ENCODE assay signal across 16 cellular contexts in genomic region chr3:60839242-60839641, GRCh38.
DNase-seq lines count a peak whose midpoint lies in the region; FAIRE-seq and TF ChIP-seq lines count a peak whose summit lies in the region.
"Had no signal": no experiment of that assay in that cellular context is flagged by ENCODE, and none has a peak within 500 bp of the region (broad histone marks: within the 10 kb centered on the region; RNA-seq: fewer than 3 reads in every experiment).

No MANE protein-coding gene starts in this region.

- H3K27ac ChIP-seq in WERI-Rb-1 = no peak overlapping the region
- no peak overlapping the region for H3K27ac ChIP-seq in small intestine (ENCODE audit: low read depth in 1 of 2, low read length in 1 of 2)
- H3K27ac ChIP-seq in uterus = no peak overlapping the region
- H3K27ac ChIP-seq: A549, heart left ventricle, RWPE1, thoracic aorta had no signal

- TF ChIP-seq POLR2A in uterus (IDR thresholded peaks at IDR 0.05) = no peak

- H3K27me3 ChIP-seq in WERI-Rb-1 (ENCODE audit: insufficient read depth, low read depth, severe bottlenecking) = no peaks in the 10 kb centered on the region
- no peaks in the 10 kb centered on the region for H3K27me3 ChIP-seq in small intestine (ENCODE audit: control insufficient read depth in 2 of 2, insufficient read depth in 2 of 2, low read length in 2 of 2)
- H3K27me3 ChIP-seq in uterus = no peaks in the 10 kb centered on the region
- H3K27me3 ChIP-seq: heart left ventricle had no signal

- H3K9me3 ChIP-seq in WERI-Rb-1 (ENCODE audit: severe bottlenecking) (no peaks in the 10 kb centered on the region), small intestine (ENCODE audit: control insufficient read depth, low read depth) (no peaks in the 10 kb centered on the region), uterus (no peaks in the 10 kb centered on the region)
- H3K9me3 ChIP-seq: A549, thoracic aorta had no signal

- whole genome bisulfite sequencing in small intestine, 3 donors = 80 to 82% (median 80%) methylated on average over 4 of the region's 4 CpGs

- DNase-seq in NCI-H345 (lab: John Stamatoyannopoulos, UW) (peak; percentile 6), NCI-H345 treated with DMSO at 0.1 percent for 48 hours (lab: John Stamatoyannopoulos, UW; ENCODE audit: unreplicated experiment) (no peak), WERI-Rb-1 (peak; percentile 11), inferior parietal cortex (ENCODE audit: extremely low spot score) (peak; percentile 45), small intestine (peak; percentile 2), uterus (no peak), NCI-H2029 treated with DMSO at 0.1 percent for 48 hours (lab: John Stamatoyannopoulos, UW) (no peak)
- DNase-seq in stimulated activated CD4-positive, alpha-beta T cell treated with anti-CD3 and anti-CD28 coated beads, Interleukin-4, amount 100 ng/mL, for 1 hour = no peak
- DNase-seq: activated CD4-positive, CD25-positive, alpha-beta regulatory T cell; activated T-cell treated with anti-CD3 and anti-CD28 coated beads, Interleukin-2, amount 50 U/mL, for 24 hours; effector memory CD8-positive, alpha-beta T cell; heart left ventricle had no signal

- H3K4me3 ChIP-seq in WERI-Rb-1 (ENCODE audit: low read depth, low read length) (no peak overlapping the region), small intestine (ENCODE audit: low read depth in 1 of 2, low read length in 2 of 2) (no peak overlapping the region), uterus (no peak overlapping the region)
- H3K4me3 ChIP-seq: A549, heart left ventricle, K562, thoracic aorta had no signal

- TF ChIP-seq CTCF in WERI-Rb-1 (IDR thresholded peaks at IDR 0.05; ENCODE audit: low read depth, low read length) (peak; percentile 33; the same call in 1 of the 2 replicates), uterus (IDR thresholded peaks at IDR 0.05) (no peak)

- H3K36me3 ChIP-seq in WERI-Rb-1 (no peaks in the 10 kb centered on the region), small intestine (ENCODE audit: control insufficient read depth in 2 of 2, insufficient read depth in 2 of 2, low read length in 2 of 2) (no peaks in the 10 kb centered on the region), uterus (no peaks in the 10 kb centered on the region)
- H3K36me3 ChIP-seq: heart left ventricle, thoracic aorta had no signal

- FAIRE-seq in small intestine (lab: Jason Lieb, UNC) = no peak
- FAIRE-seq: A549, K562 had no signal

- intact Hi-C loops in uterus (cut with DNase I; ENCODE audit: low total_unique reads) = no loop called here

- H3K4me1 ChIP-seq in small intestine (ENCODE audit: control insufficient read depth in 2 of 2, insufficient read depth in 1 of 2, low read depth in 1 of 2, low read length in 1 of 2) = no peaks in the 10 kb centered on the region
- H3K4me1 ChIP-seq in uterus = no peaks in the 10 kb centered on the region
- H3K4me1 ChIP-seq: A549, heart left ventricle had no signal

Comparison
In these comparisons a context has a peak if more than half of its experiments do, and no peak if none do; other contexts are left out.
1. DNase-seq: peak in NCI-H345 (single experiment), WERI-Rb-1 (single experiment), inferior parietal cortex (single experiment) and small intestine (single experiment); none in NCI-H345 treated with DMSO at 0.1 percent for 48 hours (single experiment), stimulated activated CD4-positive, alpha-beta T cell treated with anti-CD3 and anti-CD28 coated beads, Interleukin-4, amount 100 ng/mL, for 1 hour (single experiment), uterus (0 of 2) and NCI-H2029 treated with DMSO at 0.1 percent for 48 hours (single experiment).